In genomic region chr15:59550961-59551360, GRCh38 we compare ENCODE assay signal across 30 cellular contexts.
DNase-seq lines count a peak whose midpoint lies in the region; ATAC-seq, FAIRE-seq and TF ChIP-seq lines count a peak whose summit lies in the region.
"Had no signal": no experiment of that assay in that cellular context is flagged by ENCODE, and none has a peak within 500 bp of the region (broad histone marks: within the 10 kb centered on the region; RNA-seq: fewer than 3 reads in every experiment).

No MANE protein-coding gene starts in this region.

- TF ChIP-seq EP300 in K562 (IDR thresholded peaks at IDR 0.05; ENCODE audit: low read length), result no peak

- ATAC-seq in K562, result no peak
- ATAC-seq: gastrocnemius medialis; natural killer cell treated with Interleukin-12 subunit alpha and Interleukin-12 subunit beta and Interleukin-15 and Interleukin-18, amount 100 ng/mL, for 72 hours; SK-N-SH treated with all-trans-retinoic acid at 6 μM for 48 hours had no signal

- no peak overlapping the region for H3K4me3 Mint-ChIP-seq in type B pancreatic cell
- H3K4me3 Mint-ChIP-seq: activated T-helper 1 cell treated with anti-CD3 and anti-CD28 coated beads, Interleukin-12 subunit alpha, Interleukin-12 subunit beta, Interleukin-2, Interleukin-4 antibody, amounts not matched to agents 30 ng/mL and 10 ng/mL and 1 ng/mL, durations not matched to agents 14 hours and 24 hours and 36 hours; endodermal cell; IgD-negative memory B cell; natural killer cell treated with Interleukin-12 subunit alpha and Interleukin-12 subunit beta and Interleukin-15 and Interleukin-18, amount 100 ng/mL, for 72 hours had no signal

- no peaks in the 10 kb centered on the region for H3K9me1 ChIP-seq in K562 (ENCODE audit: control insufficient read depth, insufficient read depth, low read length)

- no peaks in the 10 kb centered on the region for H3K9me3 ChIP-seq in K562 (replicated peaks; ENCODE audit: control insufficient read depth, insufficient read depth, low read depth, low read length)
- H3K9me3 ChIP-seq: breast epithelium, esophagus muscularis mucosa, gastrocnemius medialis, left ventricle myocardium inferior had no signal

- H3K27ac ChIP-seq in K562 (ENCODE audit: extremely low read depth, low read depth, low read length), result no peak overlapping the region
- H3K27ac ChIP-seq: breast epithelium, coronary artery, esophagus muscularis mucosa, gastrocnemius medialis, left ventricle myocardium inferior had no signal

- no peak overlapping the region for H3K4me2 ChIP-seq in K562 (ENCODE audit: insufficient read depth, low read length)

- no peaks in the 10 kb centered on the region for H3K36me3 ChIP-seq in K562 (ENCODE audit: control insufficient read depth, insufficient read depth, low read length)
- H3K36me3 ChIP-seq: breast epithelium, esophagus muscularis mucosa, gastrocnemius medialis, left ventricle myocardium inferior had no signal

- H3K27ac Mint-ChIP-seq in type B pancreatic cell, result peak overlapping the region; percentile 40
- H3K27ac Mint-ChIP-seq: activated T-helper 1 cell treated with anti-CD3 and anti-CD28 coated beads, Interleukin-12 subunit alpha, Interleukin-12 subunit beta, Interleukin-2, Interleukin-4 antibody, amounts not matched to agents 30 ng/mL and 10 ng/mL and 1 ng/mL, durations not matched to agents 14 hours and 24 hours and 36 hours; endodermal cell; IgD-negative memory B cell; natural killer cell treated with Interleukin-12 subunit alpha and Interleukin-12 subunit beta and Interleukin-15 and Interleukin-18, amount 100 ng/mL, for 72 hours had no signal

- H3K9ac ChIP-seq in K562 (ENCODE audit: insufficient read depth in 1 of 2, low read depth in 2 of 2, low read length in 2 of 2), result no peak overlapping the region

- H3K36me3 Mint-ChIP-seq in type B pancreatic cell, result no peaks in the 10 kb centered on the region
- H3K36me3 Mint-ChIP-seq: IgD-negative memory B cell; natural killer cell treated with Interleukin-12 subunit alpha and Interleukin-12 subunit beta and Interleukin-15 and Interleukin-18, amount 100 ng/mL, for 72 hours had no signal

- no TSS peak for BruUV-seq in K562 (replicated peaks; lab: Mats Ljungman, UMichigan)

- H3K79me2 ChIP-seq in K562 (ENCODE audit: control insufficient read depth, insufficient read depth, low read length), result no peaks in the 10 kb centered on the region

- no peak for TF ChIP-seq RAD21 in K562 (CRISPR knock-in tag; conservative IDR thresholded peaks at IDR 0.05 in 1 of 2, IDR thresholded peaks at IDR 0.05 in 1 of 2)

- no peaks in the 10 kb centered on the region for H3K9me3 Mint-ChIP-seq in type B pancreatic cell
- H3K9me3 Mint-ChIP-seq: activated T-helper 1 cell treated with anti-CD3 and anti-CD28 coated beads, Interleukin-12 subunit alpha, Interleukin-12 subunit beta, Interleukin-2, Interleukin-4 antibody, amounts not matched to agents 30 ng/mL and 10 ng/mL and 1 ng/mL, durations not matched to agents 14 hours and 24 hours and 36 hours; natural killer cell treated with Interleukin-12 subunit alpha and Interleukin-12 subunit beta and Interleukin-15 and Interleukin-18, amount 100 ng/mL, for 72 hours had no signal

- in situ Hi-C loops in K562 (cut with MboI), result no loop called here

- H3K27me3 ChIP-seq in K562 (ENCODE audit: control insufficient read depth in 2 of 2, insufficient read depth in 2 of 2, low read length in 2 of 2), result peaks cover 2 to 16% of the 10 kb centered on the region in 2 experiments; a peak in 2 of 5 replicates
- H3K27me3 ChIP-seq: breast epithelium, gastrocnemius medialis had no signal

- no peaks in the 10 kb centered on the region for H4K20me1 ChIP-seq in K562 (replicated peaks; ENCODE audit: control insufficient read depth, insufficient read depth, low read length)

- intact Hi-C loops in K562 (cut with micrococcal nuclease), result no loop called here

- H3K4me1 ChIP-seq in K562 (replicated peaks in 1 of 2; ENCODE audit: control insufficient read depth in 2 of 2, insufficient read depth in 2 of 2, low read length in 2 of 2), result peaks cover 0 to 5% of the 10 kb centered on the region in 2 experiments; a peak in 2 of 5 replicates
- H3K4me1 ChIP-seq: breast epithelium, esophagus muscularis mucosa, gastrocnemius medialis, left ventricle myocardium inferior had no signal

- no peak overlapping the region for H3K4me3 ChIP-seq in K562
- H3K4me3 ChIP-seq: breast epithelium, coronary artery, esophagus muscularis mucosa, gastrocnemius medialis, left ventricle myocardium inferior had no signal

- H3K4me1 Mint-ChIP-seq in type B pancreatic cell (ENCODE audit: unreplicated experiment), result peaks cover 4% of the 10 kb centered on the region

- peaks cover under 1% of the 10 kb centered on the region for H3K27me3 Mint-ChIP-seq in type B pancreatic cell
- H3K27me3 Mint-ChIP-seq: IgD-negative memory B cell had no signal

- H2AFZ ChIP-seq in K562 (ENCODE audit: low read depth, low read length), result peak overlapping the region; percentile 65; the same call in 1 of the 2 replicates

- DNase-seq in NCI-H345 (lab: John Stamatoyannopoulos, UW) (peak; percentile 13), NCI-H345 treated with DMSO at 0.1 percent for 48 hours (lab: John Stamatoyannopoulos, UW; ENCODE audit: unreplicated experiment) (no peak), NCI-H146 (lab: John Stamatoyannopoulos, UW) (peak; percentile 37), K562 (ENCODE audit: extremely low read depth in 1 of 4, low spot score in 3 of 4) (no peak), type B pancreatic cell (ENCODE audit: extremely low spot score, unreplicated experiment) (no peak), NCI-H1048 (lab: John Stamatoyannopoulos, UW) (no peak), iPS-NIHi11 (ENCODE audit: low spot score) (no peak)
- no peak for DNase-seq in activated CD8-positive, alpha-beta memory T cell treated with anti-CD3 and anti-CD28 coated beads, Interleukin-2, amount 50 U/mL, for 4 hours
- DNase-seq: activated naive CD4-positive, alpha-beta T cell treated with anti-CD3 and anti-CD28 coated beads, Interleukin-2, amount 50 U/mL, for 16 hours; amygdala; COR-L47; EL; endodermal cell; gastrocnemius medialis; HCEC 1CT; hippocampal formation; left ventricle myocardium inferior; midbrain; NCI-H2029 treated with DMSO at 0.1 percent for 48 hours; retina; T-helper 9 cell had no signal

- 7% methylated on average over 4 of the region's 4 CpGs for WGBS in K562 (ENCODE audit: insufficient coverage, low coverage, missing lambda C conversion rate)

- FAIRE-seq in K562 (lab: Jason Lieb, UNC), result peak; percentile 44
- FAIRE-seq: small intestine, urothelium cell line had no signal

- POLR2A ChIA-PET in K562 (lab: Yijun Ruan, JAX), result interaction anchor here (0.6 to 1.6 kb wide), 2 partner anchors 8 to 87 kb away, joined by 3 to 4 read pairs; no protein-coding TSS in a partner anchor

- TF ChIP-seq CTCF in K562 (IDR thresholded peaks at IDR 0.05 in 2 of 3, conservative IDR thresholded peaks at IDR 0.05 in 1 of 3; ENCODE audit: insufficient read depth in 2 of 3, low read depth in 1 of 3, low read length in 3 of 3) (no peak), type B pancreatic cell (conservative IDR thresholded peaks at IDR 0.05) (no peak)

- no peak for TF ChIP-seq POLR2A in K562 (conservative IDR thresholded peaks at IDR 0.05)

- CTCF ChIA-PET in K562 (lab: Yijun Ruan, JAX; ENCODE audit: low intra/inter-chr PET ratio), result no interaction called here

TF ChIP-seq in K562, 482 proteins besides CTCF, POLR2A, EP300 and RAD21:
- TF ChIP-seq PCBP1 (IDR thresholded peaks at IDR 0.05; ENCODE audit: low read depth, low read length, poor library complexity, severe bottlenecking) (no peak), GATAD2B (IDR thresholded peaks at IDR 0.05; ENCODE audit: borderline replicate concordance) (no peak), ZNF184 (CRISPR knock-in tag; IDR thresholded peaks at IDR 0.05) (no peak), CBFA2T3 (IDR thresholded peaks at IDR 0.05) (no peak), SAFB2 (IDR thresholded peaks at IDR 0.05; ENCODE audit: borderline replicate concordance, low read depth, low read length, severe bottlenecking) (no peak), ZNF717 (CRISPR knock-in tag; IDR thresholded peaks at IDR 0.05) (no peak), POLR2B (IDR thresholded peaks at IDR 0.05; ENCODE audit: low read depth, partially characterized antibody) (no peak), IRF1 (CRISPR knock-in tag; IDR thresholded peaks at IDR 0.05; ENCODE audit: borderline replicate concordance) (no peak), NFXL1 (CRISPR knock-in tag; IDR thresholded peaks at IDR 0.05) (no peak), NFRKB (IDR thresholded peaks at IDR 0.05; ENCODE audit: low read depth) (no peak), ZNF146 (CRISPR knock-in tag; IDR thresholded peaks at IDR 0.05; ENCODE audit: unreplicated experiment) (no peak), ZNF76 (CRISPR knock-in tag; IDR thresholded peaks at IDR 0.05; ENCODE audit: borderline replicate concordance) (no peak), CHD2 (IDR thresholded peaks at IDR 0.05; ENCODE audit: low read depth, low read length) (no peak)
- TF ChIP-seq, protein P1, sequence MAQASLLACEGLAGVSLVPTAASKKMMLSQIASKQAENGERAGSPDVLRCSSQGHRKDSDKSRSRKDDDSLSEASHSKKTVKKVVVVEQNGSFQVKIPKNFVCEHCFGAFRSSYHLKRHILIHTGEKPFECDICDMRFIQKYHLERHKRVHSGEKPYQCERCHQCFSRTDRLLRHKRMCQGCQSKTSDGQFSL (CRISPR knock-in tag; IDR thresholded peaks at IDR 0.05), result no peak
- TF ChIP-seq, protein P1 (tag; IDR thresholded peaks at IDR 0.05), result no peak

Comparison
In these comparisons a context has a peak if more than half of its experiments do, and no peak if none do; other contexts are left out.
1. DNase-seq: peak in NCI-H345 (single experiment) and NCI-H146 (single experiment); none in NCI-H345 treated with DMSO at 0.1 percent for 48 hours (single experiment), K562 (0 of 4), type B pancreatic cell (single experiment), NCI-H1048 (single experiment), activated CD8-positive, alpha-beta memory T cell treated with anti-CD3 and anti-CD28 coated beads, Interleukin-2, amount 50 U/mL, for 4 hours (single experiment) and iPS-NIHi11 (single experiment).